Comparison of ENCODE assay signal across 23 cellular contexts in the genomic region with DNA sequence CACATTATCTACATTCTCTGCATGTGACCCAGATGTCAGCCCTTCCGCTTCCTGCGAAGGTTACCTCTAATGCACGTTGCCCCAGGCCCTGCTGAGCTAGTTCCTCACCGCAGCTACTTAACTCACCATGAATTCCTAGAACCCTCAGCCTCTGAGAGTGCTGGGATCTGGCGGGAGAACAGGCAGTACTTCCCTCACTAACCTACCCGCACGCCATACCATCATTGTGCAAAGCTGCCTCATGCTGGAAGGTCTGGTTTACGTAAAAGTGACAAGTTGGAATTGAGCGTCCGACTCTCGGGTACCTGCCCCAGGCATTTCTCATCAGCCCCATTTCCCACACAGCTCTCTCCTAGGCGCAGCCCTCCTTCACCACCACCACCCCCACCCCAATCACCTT.
"Had no signal": no experiment of that assay in that cellular context is flagged by ENCODE, and none has a peak within 500 bp of the region (broad histone marks: within the 10 kb centered on the region; RNA-seq: fewer than 3 reads in every experiment).

No MANE protein-coding gene starts in this region.

- H3K27me3 ChIP-seq: pancreas, spleen, tibial nerve, vagina had no signal

- H3K9me3 Mint-ChIP-seq: activated B cell treated with CpG ODN at 0.5 μM for 24 hours; activated CD4-positive, alpha-beta memory T cell treated with anti-CD3 and anti-CD28 coated beads for 36 hours; activated naive CD8-positive, alpha-beta T cell treated with anti-CD3 and anti-CD28 coated beads, Interleukin-2, amount 10 ng/mL, durations not matched to agents 7 days and 5 days; activated T-helper 17 cell treated with anti-CD3 and anti-CD28 coated beads, Interleukin-2, amount 50 U/mL, for 72 hours; brain; immature natural killer cell; naive thymus-derived CD4-positive, alpha-beta T cell; T-helper 2 cell treated with Interferon-gamma antibody and Interleukin-4, amounts not matched to agents 5 μg/mL and 100 μg/mL, for 36 hours had no signal

- FAIRE-seq: endometrium, frontal cortex, pancreas, TTC549 had no signal

- H3K4me1 ChIP-seq: pancreas had no signal

- H3K4me3 Mint-ChIP-seq: activated B cell treated with CpG ODN at 0.5 μM for 24 hours; activated CD4-positive, alpha-beta memory T cell treated with anti-CD3 and anti-CD28 coated beads for 36 hours; activated CD8-positive, alpha-beta memory T cell treated with anti-CD3 and anti-CD28 coated beads, Interleukin-2, amount 10 ng/mL, durations not matched to agents 7 days and 5 days; activated naive CD8-positive, alpha-beta T cell treated with anti-CD3 and anti-CD28 coated beads, Interleukin-2, amount 10 ng/mL, durations not matched to agents 7 days and 5 days; activated T-helper 17 cell treated with anti-CD3 and anti-CD28 coated beads, Interleukin-2, amount 50 U/mL, for 72 hours; brain; immature natural killer cell; naive thymus-derived CD4-positive, alpha-beta T cell; T-helper 2 cell treated with Interferon-gamma antibody and Interleukin-4, amounts not matched to agents 5 μg/mL and 100 μg/mL, for 36 hours had no signal

- ATAC-seq: activated CD8-positive, alpha-beta memory T cell treated with anti-CD3 and anti-CD28 coated beads, Interleukin-2, amount 10 ng/mL, durations not matched to agents 7 days and 5 days; activated T-helper 17 cell treated with anti-CD3 and anti-CD28 coated beads, Interleukin-2, amount 50 U/mL, for 72 hours; naive thymus-derived CD4-positive, alpha-beta T cell; pancreas had no signal

- H3K27ac Mint-ChIP-seq: activated B cell treated with CpG ODN at 0.5 μM for 24 hours; activated CD4-positive, alpha-beta memory T cell treated with anti-CD3 and anti-CD28 coated beads for 36 hours; activated CD8-positive, alpha-beta memory T cell treated with anti-CD3 and anti-CD28 coated beads, Interleukin-2, amount 10 ng/mL, durations not matched to agents 7 days and 5 days; activated naive CD8-positive, alpha-beta T cell treated with anti-CD3 and anti-CD28 coated beads, Interleukin-2, amount 10 ng/mL, durations not matched to agents 7 days and 5 days; activated T-helper 17 cell treated with anti-CD3 and anti-CD28 coated beads, Interleukin-2, amount 50 U/mL, for 72 hours; T-helper 2 cell treated with Interferon-gamma antibody and Interleukin-4, amounts not matched to agents 5 μg/mL and 100 μg/mL, for 36 hours had no signal

- H3K27me3 Mint-ChIP-seq: activated B cell treated with CpG ODN at 0.5 μM for 24 hours; activated CD4-positive, alpha-beta memory T cell treated with anti-CD3 and anti-CD28 coated beads for 36 hours; activated CD8-positive, alpha-beta memory T cell treated with anti-CD3 and anti-CD28 coated beads, Interleukin-2, amount 10 ng/mL, durations not matched to agents 7 days and 5 days; activated naive CD8-positive, alpha-beta T cell treated with anti-CD3 and anti-CD28 coated beads, Interleukin-2, amount 10 ng/mL, durations not matched to agents 7 days and 5 days; activated T-helper 17 cell treated with anti-CD3 and anti-CD28 coated beads, Interleukin-2, amount 50 U/mL, for 72 hours; brain had no signal

- H3K4me1 Mint-ChIP-seq: activated naive CD8-positive, alpha-beta T cell treated with anti-CD3 and anti-CD28 coated beads, Interleukin-2, amount 10 ng/mL, durations not matched to agents 7 days and 5 days had no signal

- H3K9me3 ChIP-seq: pancreas, spleen, tibial nerve, vagina had no signal

- H3K27ac ChIP-seq: coronary artery, pancreas, spleen, tibial nerve, vagina had no signal

- H3K4me3 ChIP-seq: coronary artery, pancreas, spleen, tibial nerve, vagina had no signal

- DNase-seq: activated B cell treated with CpG ODN at 0.5 μM for 24 hours; activated CD4-positive, alpha-beta memory T cell treated with anti-CD3 and anti-CD28 coated beads for 36 hours; activated CD4-positive, alpha-beta T cell treated with anti-CD3 and anti-CD28 coated beads for 4 hours; activated CD8-positive, alpha-beta memory T cell treated with anti-CD3 and anti-CD28 coated beads, Interleukin-2, amount 10 ng/mL, durations not matched to agents 7 days and 5 days; activated naive CD4-positive, alpha-beta T cell; activated naive CD8-positive, alpha-beta T cell treated with anti-CD3 and anti-CD28 coated beads, Interleukin-2, amount 10 ng/mL, durations not matched to agents 7 days and 5 days; immature natural killer cell; mesenchymal stem cell; naive thymus-derived CD4-positive, alpha-beta T cell; pancreas; spleen; stimulated activated CD8-positive, alpha-beta memory T cell treated with anti-CD3 and anti-CD28 coated beads, Interleukin-4, amount 100 ng/mL, for 48 hours; stimulated activated naive CD4-positive, alpha-beta T cell treated with Interleukin-2 at 50 U/mL for 16 hours; substantia nigra had no signal
